Comparison of ENCODE assay signal across 15 cellular contexts in genomic region chr2:86489542-86489941, GRCh38. TPM values are rescaled to one million over a fixed set of nuclear protein-coding genes. Genes with fewer than 3 reads are reported as not detected.
DNase-seq lines count a peak whose midpoint lies in the region; ATAC-seq and TF ChIP-seq lines count a peak whose summit lies in the region.
"Had no signal": no experiment of that assay in that cellular context is flagged by ENCODE, and none has a peak within 500 bp of the region (broad histone marks: within the 10 kb centered on the region; RNA-seq: fewer than 3 reads in every experiment).

No MANE protein-coding gene starts in this region.

- DNase-seq in cardiac muscle cell (ENCODE audit: low read depth in 1 of 2, low spot score in 1 of 2) (peak in 1 of 2 donors; percentile 12), right cardiac atrium (no peak), gastrocnemius medialis (no peak), epidermal melanocyte (ENCODE audit: insufficient read length, low spot score) (no peak), foreskin melanocyte (no peak), NCI-H1092 treated with DMSO at 0.1 percent for 48 hours (lab: John Stamatoyannopoulos, UW) (no peak)
- no peak for DNase-seq in activated naive CD8-positive, alpha-beta T cell treated with anti-CD3 and anti-CD28 coated beads for 36 hours
- DNase-seq: DMS 273 treated with DMSO at 0.1 percent for 48 hours, MV-4-11, NCI-H1436 treated with DMSO at 0.1 percent for 48 hours, NCI-H2081, NCI-H524 had no signal

- no peak for TF ChIP-seq EP300 in gastroesophageal sphincter (IDR thresholded peaks at IDR 0.05)

- H3K36me3 ChIP-seq in cardiac muscle cell = peaks cover 98% of the 10 kb centered on the region
- H3K36me3 ChIP-seq in gastroesophageal sphincter = peaks cover 8 to 99% of the 10 kb centered on the region in 2 donors
- peaks cover 0 to 65% of the 10 kb centered on the region in 2 donors for H3K36me3 ChIP-seq in gastrocnemius medialis

- no peaks in the 10 kb centered on the region for H3K27me3 Mint-ChIP-seq in activated naive CD8-positive, alpha-beta T cell treated with anti-CD3 and anti-CD28 coated beads for 36 hours

- intact Hi-C loops in right cardiac atrium (cut with DNase I) = no loop called here
- intact Hi-C loops in gastrocnemius medialis (cut with DNase I; ENCODE audit: low total_unique reads) = no loop called here

- H3K4me3 ChIP-seq in cardiac muscle cell = no peak overlapping the region
- no peak overlapping the region for H3K4me3 ChIP-seq in right cardiac atrium (ENCODE audit: low read length)
- H3K4me3 ChIP-seq in gastroesophageal sphincter = no peak overlapping the region
- H3K4me3 ChIP-seq in gastrocnemius medialis = no peak overlapping the region
- H3K4me3 ChIP-seq: BLaER1, GM23338 had no signal

- H3K27ac ChIP-seq in cardiac muscle cell (peak overlapping the region; percentile 85), right cardiac atrium (ENCODE audit: low read length) (no peak overlapping the region), gastroesophageal sphincter (peak overlapping the region in 3 of 4 donors; percentile 61 to 74 (median 73)), gastrocnemius medialis (peak overlapping the region in 3 of 4 donors; percentile 54 to 63 (median 55))
- H3K27ac ChIP-seq: BLaER1 had no signal

- 95% methylated on average over 3 of the region's 3 CpGs for WGBS in right cardiac atrium
- 90 to 100% methylated on average over 3 of the region's 3 CpGs for WGBS in gastroesophageal sphincter (ENCODE audit: low coverage in 1 of 2), 2 donors

- H3K36me3 Mint-ChIP-seq in activated naive CD8-positive, alpha-beta T cell treated with anti-CD3 and anti-CD28 coated beads for 36 hours = peaks cover 66% of the 10 kb centered on the region

- peaks cover 3% of the 10 kb centered on the region for H3K9me3 Mint-ChIP-seq in activated naive CD8-positive, alpha-beta T cell treated with anti-CD3 and anti-CD28 coated beads for 36 hours
- H3K9me3 Mint-ChIP-seq: GM23338 had no signal

- TF ChIP-seq POLR2A in gastroesophageal sphincter (IDR thresholded peaks at IDR 0.05) (no peak), gastrocnemius medialis (IDR thresholded peaks at IDR 0.05) (no peak)

- TF ChIP-seq CTCF in cardiac muscle cell (IDR thresholded peaks at IDR 0.05; ENCODE audit: low read depth, low read length) (no peak), gastroesophageal sphincter (IDR thresholded peaks at IDR 0.05) (no peak), gastrocnemius medialis (IDR thresholded peaks at IDR 0.05 in 4 of 5, conservative IDR thresholded peaks at IDR 0.05 in 1 of 5) (no peak)

- H3K4me1 ChIP-seq in cardiac muscle cell (ENCODE audit: low read depth) (peaks cover 24% of the 10 kb centered on the region), right cardiac atrium (ENCODE audit: control insufficient read depth, insufficient read depth, low read length) (peaks cover 3% of the 10 kb centered on the region), gastroesophageal sphincter (peaks cover 5 to 34% (median 8%) of the 10 kb centered on the region in 3 donors), gastrocnemius medialis (peaks cover 33 to 37% of the 10 kb centered on the region in 2 donors)
- H3K4me1 ChIP-seq: BLaER1 had no signal

- H3K27ac Mint-ChIP-seq in activated naive CD8-positive, alpha-beta T cell treated with anti-CD3 and anti-CD28 coated beads for 36 hours = peak overlapping the region; percentile 9
- H3K27ac Mint-ChIP-seq: GM23338 had no signal

- peaks cover 13% of the 10 kb centered on the region for H3K4me1 Mint-ChIP-seq in activated naive CD8-positive, alpha-beta T cell treated with anti-CD3 and anti-CD28 coated beads for 36 hours
- H3K4me1 Mint-ChIP-seq: GM23338 had no signal

- H3K27me3 ChIP-seq in cardiac muscle cell = no peaks in the 10 kb centered on the region
- H3K27me3 ChIP-seq in right cardiac atrium (ENCODE audit: control insufficient read depth, insufficient read depth) = no peaks in the 10 kb centered on the region
- no peaks in the 10 kb centered on the region for H3K27me3 ChIP-seq in gastroesophageal sphincter
- no peaks in the 10 kb centered on the region for H3K27me3 ChIP-seq in gastrocnemius medialis
- H3K27me3 ChIP-seq: BLaER1 had no signal

- in situ Hi-C loops in gastrocnemius medialis (cut with MboI; ENCODE audit: low sequenced_read_pairs in 4 of 4) = no loop called here

- no peak overlapping the region for H3K4me3 Mint-ChIP-seq in activated naive CD8-positive, alpha-beta T cell treated with anti-CD3 and anti-CD28 coated beads for 36 hours
- H3K4me3 Mint-ChIP-seq: GM23338 had no signal

- H3K9me3 ChIP-seq in cardiac muscle cell (ENCODE audit: low read depth) = no peaks in the 10 kb centered on the region
- H3K9me3 ChIP-seq in right cardiac atrium (ENCODE audit: control insufficient read depth, low read length) = no peaks in the 10 kb centered on the region
- H3K9me3 ChIP-seq in gastroesophageal sphincter = no peaks in the 10 kb centered on the region
- no peaks in the 10 kb centered on the region for H3K9me3 ChIP-seq in gastrocnemius medialis
- H3K9me3 ChIP-seq: BLaER1 had no signal

- ATAC-seq in right cardiac atrium = no peak
- ATAC-seq in gastroesophageal sphincter = no peak
- ATAC-seq in gastrocnemius medialis = no peak
- ATAC-seq: GM23338 had no signal

RNA-seq across cellular contexts. Expression of gene KDM3A, which starts 48.4 kb away (rescaled TPM):
- 45.0 and 55.6 TPM in 2 replicates for total RNA-seq in cardiac muscle cell
- polyA plus RNA-seq in cardiac muscle cell = 40.7 and 47.2 TPM in 2 replicates
- 10 to 100 TPM; 41.3 to 54.3 (median 47.1) TPM for total RNA-seq in right cardiac atrium
- polyA plus RNA-seq in right cardiac atrium = 21.0 TPM
- 10 to 100 TPM; 55.5 to 57.3 TPM for total RNA-seq in activated naive CD8-positive, alpha-beta T cell treated with anti-CD3 and anti-CD28 coated beads for 36 hours
- 10 to 100 TPM; 40.5 to 81.8 (median 63.2) TPM for total RNA-seq in gastroesophageal sphincter
- 10 to 100 TPM; 20.7 to 36.8 (median 26.1) TPM for total RNA-seq in gastrocnemius medialis
